Comparison of ENCODE assay signal across 8 cellular contexts in genomic region chr15:40338921-40339620, GRCh38. TPM values are rescaled to one million over a fixed set of nuclear protein-coding genes. Genes with fewer than 3 reads are reported as not detected.
DNase-seq lines count a peak whose midpoint lies in the region; ATAC-seq and TF ChIP-seq lines count a peak whose summit lies in the region.
"Had no signal": no experiment of that assay in that cellular context is flagged by ENCODE, and none has a peak within 500 bp of the region (broad histone marks: within the 10 kb centered on the region; RNA-seq: fewer than 3 reads in every experiment).

No MANE protein-coding gene starts in this region.

- intact Hi-C loops in PC-9 (cut with micrococcal nuclease; ENCODE audit: unreplicated experiment) (loop anchor here (1.0 to 2.0 kb wide), 3 partner anchors 29 to 82 kb away; no protein-coding TSS in a partner anchor), aorta (cut with DNase I) (loop anchor here in 1 of 2 donors (2.0 kb wide), 1 partner anchor 16 kb away; the partner anchor contains the start of gene INAFM2)

- H3K4me2 ChIP-seq in PC-9 = peak overlapping the region; percentile 90

- peak overlapping the region; percentile 91 for H3K27ac ChIP-seq in PC-9
- H3K27ac ChIP-seq in epithelial cell of prostate = peak overlapping the region; percentile 94
- H3K27ac ChIP-seq in aorta (ENCODE audit: low read depth in 1 of 2, low read length in 2 of 2) = peak overlapping the region; percentile 96

- no peaks in the 10 kb centered on the region for H3K27me3 ChIP-seq in PC-9 (ENCODE audit: insufficient read depth, low read depth)
- H3K27me3 ChIP-seq in aorta (ENCODE audit: control insufficient read depth in 1 of 2, insufficient read depth in 2 of 2, low read length in 1 of 2) = no peaks in the 10 kb centered on the region

- H3K9me3 ChIP-seq in PC-9 (ENCODE audit: insufficient read depth, low read depth) (no peaks in the 10 kb centered on the region), aorta (ENCODE audit: control insufficient read depth, low read length) (no peaks in the 10 kb centered on the region)

- BruUV-seq in PC-9 (replicated peaks; lab: Mats Ljungman, UMichigan) = TSS peak; percentile 93

- H2AFZ ChIP-seq in PC-9 = no peak overlapping the region

- ATAC-seq in aorta (ENCODE audit: low FRiP score) = no peak
- ATAC-seq in GM18868 (IDR thresholded peaks at IDR 0.05; ENCODE audit: unreplicated experiment) = no peak
- ATAC-seq in HG03025 (IDR thresholded peaks at IDR 0.05; ENCODE audit: low FRiP score, unreplicated experiment) = no peak
- ATAC-seq in HG02642 (IDR thresholded peaks at IDR 0.05; ENCODE audit: poor library complexity, unreplicated experiment) = no peak

- 0 out of 2 replicates have a peak, but pooled peaks cover 1% of the 10 kb centered on the region for H4K20me1 ChIP-seq in PC-9 (ENCODE audit: insufficient read depth)

- H3K4me3 ChIP-seq in PC-9 = peak overlapping the region; percentile 94
- no peak overlapping the region for H3K4me3 ChIP-seq in aorta (ENCODE audit: low read length in 2 of 2)

- H3F3A ChIP-seq in PC-9 (ENCODE audit: insufficient read depth, low read depth) = peaks cover 64% of the 10 kb centered on the region

- H3K79me2 ChIP-seq in PC-9 (ENCODE audit: low read depth) = peaks cover 53% of the 10 kb centered on the region

- H3K4me1 ChIP-seq in PC-9 (replicated peaks; ENCODE audit: insufficient read depth) (peaks cover 62% of the 10 kb centered on the region), aorta (ENCODE audit: control insufficient read depth in 1 of 2, insufficient read depth in 2 of 2, low read length in 2 of 2) (peaks cover 0 to 3% of the 10 kb centered on the region in 2 donors)

- TF ChIP-seq CTCF in PC-9 (conservative IDR thresholded peaks at IDR 0.05) = no peak

- POLR2A ChIA-PET in PC-9 (lab: Charles Lee; ENCODE audit: unreplicated experiment) = interaction anchor here (0.5 to 0.6 kb wide), 5 partner anchors 9 to 557 kb away, joined by 3 to 6 read pairs (median 3); partner anchors contain the start of gene FSIP1

- peak; percentile 95 for DNase-seq in PC-9
- DNase-seq in epithelial cell of prostate (ENCODE audit: low read depth, low spot score) = peak; percentile 52
- DNase-seq in mucosa of gallbladder (ENCODE audit: low spot score) = peak; percentile 73
- peak; percentile 82 to 89 for DNase-seq in aorta
- DNase-seq: SIG-M5 had no signal

- H3K36me3 ChIP-seq in PC-9 (ENCODE audit: low read depth) (peaks cover 14% of the 10 kb centered on the region; the same call in 1 of the 2 replicates), aorta (ENCODE audit: control insufficient read depth in 1 of 2, insufficient read depth in 2 of 2, low read length in 1 of 2) (no peaks in the 10 kb centered on the region)

- WGBS in aorta, 2 donors = 21 to 26% methylated on average over 10 to 11 of the region's 11 CpGs

- CTCF ChIA-PET in PC-9 (lab: Charles Lee) = interaction anchor here (0.6 to 2.6 kb wide), 6 partner anchors 9 to 122 kb away, joined by 3 to 8 read pairs (median 4); no protein-coding TSS in a partner anchor

- H3K9me2 ChIP-seq in PC-9 (ENCODE audit: insufficient read depth) = no peaks in the 10 kb centered on the region

RNA-seq across cellular contexts. Expression of gene CCDC9B, which starts 1.7 kb away (rescaled TPM):
- total RNA-seq in PC-9 (2021) = 141 and 168 TPM in 2 replicates
- total RNA-seq in mucosa of gallbladder = 107 TPM
- total RNA-seq in aorta = 10 to 100 TPM; 59.6 to 66.6 TPM
- 10 to 100 TPM; 16.2 to 44.2 TPM for polyA plus RNA-seq in aorta

RNA-seq across cellular contexts. Expression of gene PHGR1, which starts 11.8 kb away (rescaled TPM):
- total RNA-seq in PC-9 (2021) (not detected in 2 replicates), mucosa of gallbladder (9.1 TPM), aorta (not detected)
- polyA plus RNA-seq in aorta = 1,000 to 10,000 TPM in 1 of 2 donors, 10 to 100 TPM in 1; 45.9 to 1,323 TPM

RNA-seq across cellular contexts. Expression of gene INAFM2, which starts 15.6 kb away (rescaled TPM):
- 2.4 and 3.1 TPM in 2 replicates for total RNA-seq in PC-9 (2021)
- total RNA-seq in mucosa of gallbladder = 44.2 TPM
- 10 to 100 TPM; 59.4 to 70.0 TPM for total RNA-seq in aorta
- 10 to 100 TPM; 26.0 to 53.6 TPM for polyA plus RNA-seq in aorta

RNA-seq across cellular contexts. Expression of gene DISP2, which starts 18.9 kb away (rescaled TPM):
- total RNA-seq in PC-9 (2021) (0.35 and 0.63 TPM in 2 replicates), mucosa of gallbladder (3.5 TPM), aorta (under 1 TPM; 0.49 to 0.60 TPM)
- under 1 TPM; 0.08 to 0.13 TPM for polyA plus RNA-seq in aorta

RNA-seq across cellular contexts. Expression of gene PLCB2, which starts 31.3 kb away (rescaled TPM):
- total RNA-seq in PC-9 (2021) = 0.92 and 1.6 TPM in 2 replicates
- 36.4 TPM for total RNA-seq in mucosa of gallbladder
- total RNA-seq in aorta = 10 to 100 TPM; 23.6 to 55.8 TPM
- polyA plus RNA-seq in aorta = 1 to 10 TPM; 5.8 to 7.2 TPM

Comparison
In these comparisons a context has a peak if more than half of its experiments do, and no peak if none do; other contexts are left out.
1. RNA of gene INAFM2, which starts 15.6 kb away (total RNA-seq): 59.4 to 70.0 TPM in aorta and 44.2 TPM in mucosa of gallbladder (single experiment); 2.4 to 3.1 TPM in PC-9; every median in the first group is over 10 times any median in the second.
2. Peak in every context shown above with its lines, with median percentiles within 50 percentile points of each other: DNase-seq and H3K27ac ChIP-seq.